24 cellular contexts compared by ENCODE assay signal in the genomic region with DNA sequence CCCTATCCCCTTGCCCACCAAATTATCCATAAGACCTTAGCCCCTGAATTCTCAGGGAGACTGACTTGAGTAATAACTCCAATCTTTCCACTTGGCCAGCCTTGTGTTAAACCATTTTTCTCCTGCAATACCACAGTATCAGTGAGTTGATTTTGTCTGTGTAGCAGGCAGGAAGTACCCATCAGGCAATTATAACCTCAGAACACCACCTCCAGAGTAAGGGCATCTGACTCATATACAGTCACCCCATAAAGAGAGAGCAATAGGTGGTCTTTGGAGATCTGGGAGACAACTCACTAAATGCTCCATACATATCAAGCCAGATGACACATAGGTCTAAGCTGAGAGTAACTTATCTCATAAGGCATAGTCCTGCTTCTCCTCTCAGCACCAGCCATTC.
DNase-seq lines count a peak whose midpoint lies in the region; ATAC-seq, FAIRE-seq and TF ChIP-seq lines count a peak whose summit lies in the region.
"Had no signal": no experiment of that assay in that cellular context is flagged by ENCODE, and none has a peak within 500 bp of the region (broad histone marks: within the 10 kb centered on the region; RNA-seq: fewer than 3 reads in every experiment).

No MANE protein-coding gene starts in this region.

- H3K27me3 Mint-ChIP-seq in T-helper 17 cell = peaks cover 18% of the 10 kb centered on the region
- peaks cover 7% of the 10 kb centered on the region for H3K27me3 Mint-ChIP-seq in activated T-helper 17 cell treated with anti-CD3 and anti-CD28 coated beads, Interleukin-2, amount 50 U/mL, for 72 hours
- H3K27me3 Mint-ChIP-seq: stimulated activated naive CD8-positive, alpha-beta T cell treated with anti-CD3 and anti-CD28 coated beads, Interleukin-15, Interleukin-2, amounts not matched to agents 100 ng/mL and 50 ng/mL, for 24 hours had no signal

- CTCF ChIA-PET in IMR-90 (lab: Yijun Ruan, JAX) = interaction anchor here (0.7 kb wide), 1 partner anchor 29 kb away, joined by 5 read pairs; no protein-coding TSS in a partner anchor
- CTCF ChIA-PET in endothelial cell of umbilical vein (lab: Charles Lee) = no interaction called here

- peak overlapping the region; percentile 1; the same call in 2 of the 3 replicates for H2BK15ac ChIP-seq in IMR-90 (ENCODE audit: low read depth, low read length)

- no peak overlapping the region for H3K9ac ChIP-seq in IMR-90 (ENCODE audit: low read depth, low read length)
- no peak overlapping the region for H3K9ac ChIP-seq in endothelial cell of umbilical vein (replicated peaks; ENCODE audit: extremely low read depth, insufficient read depth, low read length)

- no peak overlapping the region for H4K8ac ChIP-seq in IMR-90 (ENCODE audit: low read depth in 2 of 2, low read length in 2 of 2)

- peak overlapping the region; percentile 25; the same call in 1 of the 2 replicates for H3K14ac ChIP-seq in IMR-90 (replicated peaks; ENCODE audit: low read depth, low read length)

- peak; percentile 66 for DNase-seq in IMR-90
- DNase-seq in endothelial cell of umbilical vein (ENCODE audit: low read depth, low spot score) = no peak
- DNase-seq in gastrocnemius medialis = no peak
- no peak for DNase-seq in T-helper 17 cell
- DNase-seq in NCI-H1105 treated with DMSO at 0.1 percent for 48 hours (lab: John Stamatoyannopoulos, UW) = no peak
- DNase-seq in effector CD4-positive, alpha-beta T cell = no peak
- DNase-seq: activated CD4-positive, alpha-beta T cell treated with anti-CD3 and anti-CD28 coated beads for 48 hours; activated naive CD8-positive, alpha-beta T cell treated with anti-CD3 and anti-CD28 coated beads, Interleukin-2, amount 10 ng/mL, durations not matched to agents 7 days and 5 days; AML-193; colonic mucosa; DMS79 treated with DMSO at 0.1 percent for 48 hours; Kasumi-1; NCI-H1105; NCI-H510A; SHP77 treated with DMSO at 0.1 percent for 48 hours; stimulated activated CD4-positive, alpha-beta T cell treated with anti-CD3 and anti-CD28 coated beads, Interleukin-2, amount 100 ng/mL, for 48 hours had no signal

- H3K27me3 ChIP-seq in IMR-90 (ENCODE audit: control insufficient read depth, insufficient read depth, low read length) (peaks cover 4% of the 10 kb centered on the region; the same call in 1 of the 2 replicates), endothelial cell of umbilical vein (ENCODE audit: control insufficient read depth in 2 of 2, insufficient read depth in 2 of 2, low read length in 2 of 2) (no peaks in the 10 kb centered on the region), gastrocnemius medialis (no peaks in the 10 kb centered on the region)
- H3K27me3 ChIP-seq: colonic mucosa, neutrophil had no signal

- H3K4me1 ChIP-seq in IMR-90 (ENCODE audit: control insufficient read depth, insufficient read depth, low read length) (peaks cover 9% of the 10 kb centered on the region), endothelial cell of umbilical vein (ENCODE audit: control insufficient read depth, extremely low read depth, insufficient read depth, low read length) (peaks cover 26% of the 10 kb centered on the region), gastrocnemius medialis (peaks cover 39 to 40% of the 10 kb centered on the region in 2 donors)
- H3K4me1 ChIP-seq: colonic mucosa had no signal

- H4K5ac ChIP-seq in IMR-90 (ENCODE audit: low read depth, low read length) = peak overlapping the region; percentile 8; the same call in 1 of the 2 replicates

- H3K56ac ChIP-seq in IMR-90 (ENCODE audit: extremely low read depth, insufficient read depth, low read length) = no peak overlapping the region

- H2BK120ac ChIP-seq in IMR-90 (ENCODE audit: low read depth, low read length) = 0 out of 2 replicates have a peak overlapping the region, but pooled peaks have one; percentile 5

- intact Hi-C loops in IMR-90 (cut with micrococcal nuclease) = no loop called here
- intact Hi-C loops in endothelial cell of umbilical vein (cut with micrococcal nuclease) = no loop called here
- intact Hi-C loops in gastrocnemius medialis (cut with DNase I; ENCODE audit: low total_unique reads) = no loop called here

- dilution Hi-C loops in IMR-90 (cut with HindIII; ENCODE audit: low sequenced_read_pairs, unreplicated experiment) (no loop called here), endothelial cell of umbilical vein (cut with MboI; ENCODE audit: extremely low pct_ligation_motif_present, low sequenced_read_pairs) (no loop called here)

- H3K4me1 Mint-ChIP-seq in T-helper 17 cell = peaks cover under 1% of the 10 kb centered on the region
- no peaks in the 10 kb centered on the region for H3K4me1 Mint-ChIP-seq in activated T-helper 17 cell treated with anti-CD3 and anti-CD28 coated beads, Interleukin-2, amount 50 U/mL, for 72 hours
- H3K4me1 Mint-ChIP-seq: activated naive CD8-positive, alpha-beta T cell treated with anti-CD3 and anti-CD28 coated beads, Interleukin-2, amount 10 ng/mL, durations not matched to agents 7 days and 5 days had no signal

- no peak overlapping the region for H4K91ac ChIP-seq in IMR-90 (ENCODE audit: insufficient read depth, low read depth, low read length)

- H2BK20ac ChIP-seq in IMR-90 (ENCODE audit: low read depth, low read length) = peak overlapping the region; percentile 16

- H2AFZ ChIP-seq in IMR-90 (replicated peaks; ENCODE audit: low read length, poor library complexity) (no peak overlapping the region), endothelial cell of umbilical vein (ENCODE audit: low read depth, low read length) (peak overlapping the region; percentile 34)

- no peak for TF ChIP-seq POLR2A in IMR-90 (IDR thresholded peaks at IDR 0.05; ENCODE audit: low read depth, low read length)
- TF ChIP-seq POLR2A in endothelial cell of umbilical vein (IDR thresholded peaks at IDR 0.05; ENCODE audit: low read depth, low read length) = no peak
- TF ChIP-seq POLR2A in gastrocnemius medialis (IDR thresholded peaks at IDR 0.05) = no peak

- peak overlapping the region; percentile 25; the same call in 1 of the 2 replicates for H3K23ac ChIP-seq in IMR-90 (ENCODE audit: low read depth, low read length)

- TF ChIP-seq CTCF in IMR-90 (conservative IDR thresholded peaks at IDR 0.05; ENCODE audit: low read depth, low read length) (no peak), endothelial cell of umbilical vein (IDR thresholded peaks at IDR 0.05; ENCODE audit: extremely low read depth in 1 of 2, insufficient read depth in 1 of 2, low read depth in 1 of 2, low read length in 2 of 2) (no peak), gastrocnemius medialis (IDR thresholded peaks at IDR 0.05 in 4 of 5, conservative IDR thresholded peaks at IDR 0.05 in 1 of 5) (no peak)

- ATAC-seq in GM19043 (IDR thresholded peaks at IDR 0.05; ENCODE audit: low read depth, unreplicated experiment) (peak; percentile 55), IMR-90 (ENCODE audit: low read depth) (no peak), gastrocnemius medialis (no peak), T-helper 17 cell (no peak)
- no peak for ATAC-seq in activated T-helper 17 cell treated with anti-CD3 and anti-CD28 coated beads, Interleukin-2, amount 50 U/mL, for 72 hours (replicated peaks)

- H2AK5ac ChIP-seq in IMR-90 (ENCODE audit: low read depth, low read length) = peak overlapping the region; percentile 60; the same call in 1 of the 2 replicates

- no peak overlapping the region for H3K27ac Mint-ChIP-seq in T-helper 17 cell
- H3K27ac Mint-ChIP-seq in activated T-helper 17 cell treated with anti-CD3 and anti-CD28 coated beads, Interleukin-2, amount 50 U/mL, for 72 hours = no peak overlapping the region
- H3K27ac Mint-ChIP-seq: activated naive CD8-positive, alpha-beta T cell treated with anti-CD3 and anti-CD28 coated beads, Interleukin-2, amount 10 ng/mL, durations not matched to agents 7 days and 5 days; stimulated activated naive CD8-positive, alpha-beta T cell treated with anti-CD3 and anti-CD28 coated beads, Interleukin-15, Interleukin-2, amounts not matched to agents 100 ng/mL and 50 ng/mL, for 24 hours had no signal

- H3K4me3 ChIP-seq in IMR-90 (ENCODE audit: insufficient read depth, low read depth, low read length) (no peak overlapping the region), endothelial cell of umbilical vein (replicated peaks in 1 of 3; ENCODE audit: insufficient read depth in 1 of 3, low read depth in 1 of 3, low read length in 3 of 3) (no peak overlapping the region), gastrocnemius medialis (no peak overlapping the region)
- H3K4me3 ChIP-seq: colonic mucosa, smooth muscle cell had no signal

- H2BK5ac ChIP-seq in IMR-90 (ENCODE audit: low read depth, low read length, poor library complexity, severe bottlenecking) = peak overlapping the region; percentile 3

- H3K4me2 ChIP-seq in IMR-90 (ENCODE audit: low read depth, low read length) (no peak overlapping the region), endothelial cell of umbilical vein (ENCODE audit: insufficient read depth, low read length) (no peak overlapping the region)

- no peak overlapping the region for H3K4me3 Mint-ChIP-seq in T-helper 17 cell
- H3K4me3 Mint-ChIP-seq in activated T-helper 17 cell treated with anti-CD3 and anti-CD28 coated beads, Interleukin-2, amount 50 U/mL, for 72 hours = no peak overlapping the region
- H3K4me3 Mint-ChIP-seq: activated naive CD8-positive, alpha-beta T cell treated with anti-CD3 and anti-CD28 coated beads, Interleukin-2, amount 10 ng/mL, durations not matched to agents 7 days and 5 days; stimulated activated naive CD8-positive, alpha-beta T cell treated with anti-CD3 and anti-CD28 coated beads, Interleukin-15, Interleukin-2, amounts not matched to agents 100 ng/mL and 50 ng/mL, for 24 hours had no signal

- in situ Hi-C loops in IMR-90 (cut with MboI; ENCODE audit: low sequenced_read_pairs) = no loop called here
- in situ Hi-C loops in gastrocnemius medialis (cut with MboI; ENCODE audit: low sequenced_read_pairs in 4 of 4) = no loop called here

- H3K36me3 ChIP-seq in IMR-90 (ENCODE audit: control insufficient read depth, insufficient read depth, low read length) (no peaks in the 10 kb centered on the region), endothelial cell of umbilical vein (ENCODE audit: control insufficient read depth in 2 of 2, extremely low read depth in 1 of 2, insufficient read depth in 2 of 2, low read length in 2 of 2) (no peaks in the 10 kb centered on the region), gastrocnemius medialis (peaks cover 0 to 8% of the 10 kb centered on the region in 2 donors)
- H3K36me3 ChIP-seq: colonic mucosa, neutrophil had no signal

- no TSS peak for BruUV-seq in IMR-90 (replicated peaks; lab: Mats Ljungman, UMichigan)
- no TSS peak for BruUV-seq in endothelial cell of umbilical vein (replicated peaks; lab: Mats Ljungman, UMichigan)

- POLR2A ChIA-PET in IMR-90 (lab: Charles Lee; ENCODE audit: unreplicated experiment) = no interaction called here
- POLR2A ChIA-PET in endothelial cell of umbilical vein (lab: Charles Lee) = no interaction called here

- H4K20me1 ChIP-seq in IMR-90 (ENCODE audit: insufficient read depth, low read length) = no peaks in the 10 kb centered on the region
- H4K20me1 ChIP-seq in endothelial cell of umbilical vein (replicated peaks; ENCODE audit: control insufficient read depth, extremely low read depth, insufficient read depth, low read length) = no peaks in the 10 kb centered on the region

- H3K79me2 ChIP-seq in endothelial cell of umbilical vein (ENCODE audit: control insufficient read depth, insufficient read depth, low read length) = no peaks in the 10 kb centered on the region

- FAIRE-seq in endothelial cell of umbilical vein (lab: Jason Lieb, UNC) = no peak
- FAIRE-seq: endometrium, keratinocyte, urothelium cell line had no signal

- H2AK9ac ChIP-seq in IMR-90 (replicated peaks; ENCODE audit: low read depth, low read length, poor library complexity) = no peak overlapping the region

- H3K27ac ChIP-seq in IMR-90 (ENCODE audit: insufficient read depth, low read length) (no peak overlapping the region), endothelial cell of umbilical vein (ENCODE audit: insufficient read depth, low read depth, low read length) (no peak overlapping the region), gastrocnemius medialis (peak overlapping the region in 3 of 4 donors; percentile 0 to 47 (median 27))
- H3K27ac ChIP-seq: colonic mucosa, neutrophil had no signal

- TF ChIP-seq RAD21 in IMR-90 (IDR thresholded peaks at IDR 0.05; ENCODE audit: low read length) = no peak

- H3K18ac ChIP-seq in IMR-90 (ENCODE audit: low read depth, low read length) = peak overlapping the region; percentile 60; the same call in 1 of the 2 replicates

- no peaks in the 10 kb centered on the region for H3K79me1 ChIP-seq in IMR-90 (ENCODE audit: low read depth in 1 of 2, low read length in 2 of 2)

- H3K9me1 ChIP-seq in IMR-90 (ENCODE audit: insufficient read depth, low read length) = no peaks in the 10 kb centered on the region
- H3K9me1 ChIP-seq in endothelial cell of umbilical vein (replicated peaks; ENCODE audit: control insufficient read depth, extremely low read depth, insufficient read depth, low read length) = no peaks in the 10 kb centered on the region

- H3K4ac ChIP-seq in IMR-90 (ENCODE audit: low read depth, low read length) = peak overlapping the region; percentile 33; the same call in 1 of the 2 replicates

- H3K36me3 Mint-ChIP-seq in T-helper 17 cell (ENCODE audit: low read depth) = peaks cover 2% of the 10 kb centered on the region
- no peaks in the 10 kb centered on the region for H3K36me3 Mint-ChIP-seq in activated T-helper 17 cell treated with anti-CD3 and anti-CD28 coated beads, Interleukin-2, amount 50 U/mL, for 72 hours (ENCODE audit: low read depth)
- H3K36me3 Mint-ChIP-seq: activated naive CD8-positive, alpha-beta T cell treated with anti-CD3 and anti-CD28 coated beads, Interleukin-2, amount 10 ng/mL, durations not matched to agents 7 days and 5 days had no signal

- no peaks in the 10 kb centered on the region for H3K9me3 Mint-ChIP-seq in activated T-helper 17 cell treated with anti-CD3 and anti-CD28 coated beads, Interleukin-2, amount 50 U/mL, for 72 hours
- H3K9me3 Mint-ChIP-seq: activated naive CD8-positive, alpha-beta T cell treated with anti-CD3 and anti-CD28 coated beads, Interleukin-2, amount 10 ng/mL, durations not matched to agents 7 days and 5 days; stimulated activated naive CD8-positive, alpha-beta T cell treated with anti-CD3 and anti-CD28 coated beads, Interleukin-15, Interleukin-2, amounts not matched to agents 100 ng/mL and 50 ng/mL, for 24 hours had no signal

- no peaks in the 10 kb centered on the region for H3K9me3 ChIP-seq in IMR-90 (ENCODE audit: control insufficient read depth, insufficient read depth, low read length)
- H3K9me3 ChIP-seq in endothelial cell of umbilical vein (replicated peaks; ENCODE audit: control insufficient read depth, insufficient read depth, low read length) = no peaks in the 10 kb centered on the region
- H3K9me3 ChIP-seq in gastrocnemius medialis = no peaks in the 10 kb centered on the region
- no peaks in the 10 kb centered on the region for H3K9me3 ChIP-seq in T-helper 17 cell (ENCODE audit: control insufficient read depth, low read length, poor library complexity, severe bottlenecking)
- H3K9me3 ChIP-seq: colonic mucosa, neutrophil had no signal

Comparison
In these comparisons a context has a peak if more than half of its experiments do, and no peak if none do; other contexts are left out.
1. H3K27ac ChIP-seq: peak in gastrocnemius medialis (3 of 4); none in IMR-90 (single experiment) and endothelial cell of umbilical vein (single experiment).